Comparison of ENCODE assay signal across 8 cellular contexts in genomic region chr3:31219131-31219843, GRCh38.
DNase-seq lines count a peak whose midpoint lies in the region; ATAC-seq and TF ChIP-seq lines count a peak whose summit lies in the region.

No MANE protein-coding gene starts in this region.

- H3K9me3 Mint-ChIP-seq in HFFc6 (no peaks in the 10 kb centered on the region), immature natural killer cell (no peaks in the 10 kb centered on the region)

- peaks cover 47% of the 10 kb centered on the region for H3K4me1 Mint-ChIP-seq in HFFc6 (ENCODE audit: low read depth)
- peaks cover 42 to 63% of the 10 kb centered on the region in 2 donors for H3K4me1 Mint-ChIP-seq in immature natural killer cell

- H3K4me3 Mint-ChIP-seq in HFFc6 (no peak overlapping the region), immature natural killer cell (peak overlapping the region; percentile 15 to 71 (median 34))

- H3K27me3 Mint-ChIP-seq in HFFc6 (ENCODE audit: insufficient read depth), result peaks cover 7% of the 10 kb centered on the region
- peaks cover 0 to 8% (median 0%) of the 10 kb centered on the region in 3 donors for H3K27me3 Mint-ChIP-seq in immature natural killer cell (ENCODE audit: low read depth in 3 of 3)

- H3K36me3 Mint-ChIP-seq in HFFc6 (ENCODE audit: low read depth) (no peaks in the 10 kb centered on the region), immature natural killer cell (peaks cover 0 to 4% (median 0%) of the 10 kb centered on the region in 3 donors)

- TF ChIP-seq CTCF in HFFc6 (IDR thresholded peaks at IDR 0.05), result no peak

- peak; percentile 27 for DNase-seq in HFFc6
- peak; percentile 13 to 36 for DNase-seq in Kasumi-1 (lab: John Stamatoyannopoulos, UW)
- DNase-seq in immature natural killer cell, result peak; percentile 32 to 35 (median 35)
- DNase-seq in NCI-H226, result no peak
- no peak for DNase-seq in activated CD4-positive, CD25-positive, alpha-beta regulatory T cell treated with anti-CD3 and anti-CD28 coated beads, Interleukin-2, amount 50 U/mL, for 72 hours
- DNase-seq in SIG-M5 treated with dmso at 0.1 percent for 504 hours (lab: John Stamatoyannopoulos, UW; ENCODE audit: unreplicated experiment), result no peak
- no peak for DNase-seq in D341Med (ENCODE audit: low spot score)

- H3K27ac Mint-ChIP-seq in HFFc6 (peak overlapping the region; percentile 20), immature natural killer cell (peak overlapping the region in 5 of 6 donors; percentile 13 to 80 (median 23))

- ATAC-seq in GM18505 (IDR thresholded peaks at IDR 0.05; ENCODE audit: unreplicated experiment), result peak; percentile 52

- TF ChIP-seq POLR2A in GM18505 (IDR thresholded peaks at IDR 0.05; ENCODE audit: borderline replicate concordance, extremely low read depth, insufficient read depth, insufficient read length), result no peak

Comparison
In these comparisons a context has a peak if more than half of its experiments do, and no peak if none do; other contexts are left out.
1. DNase-seq: peak in HFFc6 (single experiment), Kasumi-1 (2 of 2) and immature natural killer cell (3 of 3); none in NCI-H226 (single experiment), activated CD4-positive, CD25-positive, alpha-beta regulatory T cell treated with anti-CD3 and anti-CD28 coated beads, Interleukin-2, amount 50 U/mL, for 72 hours (single experiment), SIG-M5 treated with dmso at 0.1 percent for 504 hours (single experiment) and D341Med (single experiment).